ENCODE assay signal across 12 cellular contexts in the genomic region with DNA sequence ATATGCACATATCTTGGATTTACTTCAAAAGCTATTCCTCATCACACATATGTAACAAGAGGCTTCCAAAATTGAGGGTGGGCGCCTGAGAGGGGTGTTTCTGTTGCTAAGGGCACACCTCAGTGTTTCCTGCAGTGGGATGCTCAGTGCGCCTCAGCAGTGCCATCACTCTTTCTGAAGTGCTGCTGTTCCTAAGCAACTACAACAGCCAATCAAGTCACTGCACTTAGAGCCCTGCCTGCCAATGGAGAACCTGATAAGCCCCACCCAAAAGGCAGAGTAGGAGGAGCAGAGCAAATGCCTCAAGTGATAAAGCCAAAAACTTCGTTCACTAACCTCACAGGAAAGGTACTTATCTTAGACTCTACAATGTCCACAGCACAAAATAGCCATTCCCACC. TPM values are rescaled to one million over a fixed set of nuclear protein-coding genes. Genes with fewer than 3 reads are reported as not detected.
"Had no signal": no experiment of that assay in that cellular context is flagged by ENCODE, and none has a peak within 500 bp of the region (broad histone marks: within the 10 kb centered on the region; RNA-seq: fewer than 3 reads in every experiment).

No MANE protein-coding gene starts in this region.

RNA-seq across cellular contexts. Expression of a gene that starts 15.9 kb away (rescaled TPM):
- total RNA-seq: kidney epithelial cell, left lobe of liver, left ventricle myocardium superior, osteocyte, psoas muscle, sigmoid colon, subcutaneous adipose tissue, suprapubic skin, thoracic aorta, upper lobe of right lung had no signal
- polyA plus RNA-seq: psoas muscle, sigmoid colon, small intestine, spleen had no signal
